Comparison of ENCODE assay signal across 2 cellular contexts in the genomic region with DNA sequence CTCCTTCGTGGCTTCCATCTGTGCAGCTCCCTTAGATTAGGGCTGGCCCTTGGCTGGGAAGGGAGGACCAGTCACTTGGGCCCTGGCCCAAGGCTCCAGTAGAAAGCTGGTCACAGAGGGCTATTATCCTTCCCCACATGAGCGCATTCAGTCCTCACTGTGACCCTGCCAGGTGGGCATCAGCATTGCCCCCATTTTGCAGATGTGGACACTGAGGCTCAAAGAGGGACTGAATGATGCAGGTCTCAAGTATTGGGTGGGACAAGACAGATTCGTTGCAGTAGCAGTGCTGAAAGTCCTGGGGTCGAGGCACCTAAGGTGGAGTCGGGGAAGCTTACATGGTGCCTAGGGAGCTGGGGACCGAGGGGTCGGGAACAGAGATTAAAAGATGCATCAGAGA.
A peak's percentile ranks its signal among the peaks of the same experiment; 100 is the strongest.
TF ChIP-seq lines count a peak whose summit lies in the region.

No MANE protein-coding gene starts in this region.

TF ChIP-seq in HepG2, 621 proteins besides CTCF, POLR2A, EP300 and RAD21:
- TF ChIP-seq ZSCAN22 (CRISPR knock-in tag; IDR thresholded peaks at IDR 0.05): no peak
- peak; percentile 45; the same call in 1 of the 2 replicates for TF ChIP-seq ZNF629 (CRISPR knock-in tag; conservative IDR thresholded peaks at IDR 0.05)

TF ChIP-seq in H1, 55 proteins besides CTCF, POLR2A, EP300 and RAD21:
- peak; percentile 89 for TF ChIP-seq KDM1A (IDR thresholded peaks at IDR 0.05; ENCODE audit: borderline replicate concordance, low read length)
- TF ChIP-seq BRCA1 (IDR thresholded peaks at IDR 0.05; ENCODE audit: low read depth, low read length): no peak
- no peak for TF ChIP-seq ZNF274 (IDR thresholded peaks at IDR 0.05; ENCODE audit: borderline replicate concordance, extremely low read depth, low read length)
- TF ChIP-seq SRF (IDR thresholded peaks at IDR 0.05; ENCODE audit: low read depth, low read length): no peak
- TF ChIP-seq FOSL1 (IDR thresholded peaks at IDR 0.05; ENCODE audit: insufficient read depth, low read depth, low read length): no peak
